26 cellular contexts compared by ENCODE assay signal in the genomic region with DNA sequence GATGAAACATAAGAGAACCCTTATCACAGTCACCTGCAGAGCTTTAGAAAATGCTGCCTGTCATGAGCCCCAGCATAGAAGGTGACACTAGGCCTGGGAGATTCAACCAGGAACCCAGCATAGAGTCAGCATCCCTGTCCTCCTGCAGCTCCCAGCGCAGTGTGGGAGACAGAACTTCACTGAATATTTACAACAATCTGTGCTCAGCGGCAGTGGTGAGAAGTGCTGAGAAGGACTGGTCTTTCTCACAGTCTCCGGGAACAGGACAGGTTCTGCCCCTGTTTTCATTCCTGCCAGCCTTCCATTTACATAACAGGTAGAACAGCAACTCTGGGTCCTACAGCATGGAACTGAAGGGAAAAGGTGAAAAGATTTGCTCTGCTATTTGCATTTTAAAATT.
"Had no signal": no experiment of that assay in that cellular context is flagged by ENCODE, and none has a peak within 500 bp of the region (broad histone marks: within the 10 kb centered on the region; RNA-seq: fewer than 3 reads in every experiment).

No MANE protein-coding gene starts in this region.

- H3K4me3 ChIP-seq: coronary artery, heart left ventricle, left ventricle myocardium inferior, ovary, psoas muscle, right atrium auricular region, spleen, thoracic aorta, upper lobe of left lung had no signal

- FAIRE-seq: astrocyte, TTC549 had no signal

- H3K4me3 Mint-ChIP-seq: activated naive CD8-positive, alpha-beta T cell treated with anti-CD3 and anti-CD28 coated beads for 36 hours; mesothelial cell of epicardium; natural killer cell had no signal

- H3K36me3 ChIP-seq: heart left ventricle, left ventricle myocardium inferior, neutrophil, ovary, right atrium auricular region, spleen, thoracic aorta, upper lobe of left lung, WERI-Rb-1 had no signal

- H3K4me1 Mint-ChIP-seq: activated naive CD8-positive, alpha-beta T cell treated with anti-CD3 and anti-CD28 coated beads for 36 hours; natural killer cell had no signal

- H3K36me3 Mint-ChIP-seq: activated naive CD8-positive, alpha-beta T cell treated with anti-CD3 and anti-CD28 coated beads for 36 hours; mesothelial cell of epicardium; natural killer cell had no signal

- ATAC-seq: heart left ventricle, natural killer cell, psoas muscle had no signal

- DNase-seq: activated CD4-positive, alpha-beta T cell treated with anti-CD3 and anti-CD28 coated beads for 1 hour; activated CD8-positive, alpha-beta memory T cell treated with anti-CD3 and anti-CD28 coated beads for 24 hours; activated CD8-positive, alpha-beta memory T cell treated with anti-CD3 and anti-CD28 coated beads, Interleukin-2, amount 50 U/mL, for 48 hours; activated naive CD4-positive, alpha-beta T cell treated with Interleukin-2 at 50 U/mL for 16 hours; activated naive CD8-positive, alpha-beta T cell treated with anti-CD3 and anti-CD28 coated beads for 36 hours; activated T-cell treated with anti-CD3 and anti-CD28 coated beads, Interleukin-2, amount 50 U/mL, for 48 hours; cerebellar nuclear complex; heart left ventricle; kidney glomerular epithelial cell; left ventricle myocardium inferior; natural killer cell; ovary; psoas muscle; spleen; stimulated activated CD4-positive, alpha-beta T cell treated with anti-CD3 and anti-CD28 coated beads, Interleukin-4, amount 100 ng/mL, for 1 hour; stimulated activated naive CD4-positive, alpha-beta T cell treated with Interleukin-2 at 50 U/mL for 16 hours; T-helper 1 cell; upper lobe of left lung; WERI-Rb-1 had no signal

- H3K9me3 Mint-ChIP-seq: activated naive CD8-positive, alpha-beta T cell treated with anti-CD3 and anti-CD28 coated beads for 36 hours; natural killer cell had no signal

- H3K27ac Mint-ChIP-seq: activated naive CD8-positive, alpha-beta T cell treated with anti-CD3 and anti-CD28 coated beads for 36 hours; mesothelial cell of epicardium; natural killer cell had no signal

- H3K27me3 ChIP-seq: heart left ventricle, neutrophil, ovary, right atrium auricular region, spleen, upper lobe of left lung had no signal
